In the genomic region with DNA sequence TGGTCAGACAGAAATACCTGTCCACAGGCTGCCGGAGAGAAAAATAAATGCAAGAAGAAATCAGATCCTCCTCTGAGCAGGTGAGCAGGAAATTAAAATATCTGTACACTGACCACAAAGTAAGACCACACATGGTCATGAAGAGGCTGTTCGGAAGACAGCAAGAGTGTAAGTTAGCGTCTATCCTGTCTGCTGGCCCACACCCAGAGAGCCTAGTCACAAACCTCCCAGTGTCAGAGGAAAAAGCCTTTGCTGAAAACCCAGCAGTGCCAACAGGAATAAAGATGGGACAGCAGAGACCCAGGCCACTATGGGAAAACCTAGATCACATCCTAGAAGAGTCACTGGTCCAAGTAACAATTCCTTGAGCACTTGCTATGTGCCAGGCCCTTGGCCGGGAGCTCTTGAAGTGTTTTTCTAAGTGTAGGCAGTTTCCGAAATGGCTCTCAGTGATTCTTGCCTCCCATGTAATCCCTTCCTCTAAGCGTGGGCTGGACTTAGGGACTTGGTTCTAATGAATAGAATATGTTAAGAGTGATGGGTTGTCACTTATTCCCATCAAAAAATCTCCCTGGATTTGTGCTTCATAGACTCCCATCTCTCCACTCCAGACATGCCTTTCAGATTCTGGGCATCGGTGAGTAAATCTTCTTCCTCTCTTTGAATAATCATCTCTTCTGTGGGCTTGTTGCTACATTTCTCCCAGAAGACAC, we compare ENCODE assay signal across 2 cellular contexts.
TF ChIP-seq lines count a peak whose summit lies in the region.

No MANE protein-coding gene starts in this region.

TF ChIP-seq in GM23338, 12 proteins besides CTCF, POLR2A, EP300 and RAD21 (continues in another document):
- TF ChIP-seq, protein P1, sequence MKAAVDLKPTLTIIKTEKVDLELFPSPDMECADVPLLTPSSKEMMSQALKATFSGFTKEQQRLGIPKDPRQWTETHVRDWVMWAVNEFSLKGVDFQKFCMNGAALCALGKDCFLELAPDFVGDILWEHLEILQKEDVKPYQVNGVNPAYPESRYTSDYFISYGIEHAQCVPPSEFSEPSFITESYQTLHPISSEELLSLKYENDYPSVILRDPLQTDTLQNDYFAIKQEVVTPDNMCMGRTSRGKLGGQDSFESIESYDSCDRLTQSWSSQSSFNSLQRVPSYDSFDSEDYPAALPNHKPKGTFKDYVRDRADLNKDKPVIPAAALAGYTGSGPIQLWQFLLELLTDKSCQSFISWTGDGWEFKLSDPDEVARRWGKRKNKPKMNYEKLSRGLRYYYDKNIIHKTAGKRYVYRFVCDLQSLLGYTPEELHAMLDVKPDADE (IDR thresholded peaks at IDR 0.05), result no peak
- TF ChIP-seq ZNF331 (CRISPR knock-in tag; IDR thresholded peaks at IDR 0.05; ENCODE audit: low read depth) (no peak), STAT1 (IDR thresholded peaks at IDR 0.05; ENCODE audit: unreplicated experiment) (no peak), POLR2AphosphoS5 (IDR thresholded peaks at IDR 0.05; ENCODE audit: low read depth) (no peak), JUNB (IDR thresholded peaks at IDR 0.05; ENCODE audit: unreplicated experiment) (no peak), NANOG (IDR thresholded peaks at IDR 0.05; ENCODE audit: borderline replicate concordance) (no peak), CREB1 (CRISPR knock-in tag; IDR thresholded peaks at IDR 0.05; ENCODE audit: low read depth) (no peak)
- TF ChIP-seq, protein P2, sequence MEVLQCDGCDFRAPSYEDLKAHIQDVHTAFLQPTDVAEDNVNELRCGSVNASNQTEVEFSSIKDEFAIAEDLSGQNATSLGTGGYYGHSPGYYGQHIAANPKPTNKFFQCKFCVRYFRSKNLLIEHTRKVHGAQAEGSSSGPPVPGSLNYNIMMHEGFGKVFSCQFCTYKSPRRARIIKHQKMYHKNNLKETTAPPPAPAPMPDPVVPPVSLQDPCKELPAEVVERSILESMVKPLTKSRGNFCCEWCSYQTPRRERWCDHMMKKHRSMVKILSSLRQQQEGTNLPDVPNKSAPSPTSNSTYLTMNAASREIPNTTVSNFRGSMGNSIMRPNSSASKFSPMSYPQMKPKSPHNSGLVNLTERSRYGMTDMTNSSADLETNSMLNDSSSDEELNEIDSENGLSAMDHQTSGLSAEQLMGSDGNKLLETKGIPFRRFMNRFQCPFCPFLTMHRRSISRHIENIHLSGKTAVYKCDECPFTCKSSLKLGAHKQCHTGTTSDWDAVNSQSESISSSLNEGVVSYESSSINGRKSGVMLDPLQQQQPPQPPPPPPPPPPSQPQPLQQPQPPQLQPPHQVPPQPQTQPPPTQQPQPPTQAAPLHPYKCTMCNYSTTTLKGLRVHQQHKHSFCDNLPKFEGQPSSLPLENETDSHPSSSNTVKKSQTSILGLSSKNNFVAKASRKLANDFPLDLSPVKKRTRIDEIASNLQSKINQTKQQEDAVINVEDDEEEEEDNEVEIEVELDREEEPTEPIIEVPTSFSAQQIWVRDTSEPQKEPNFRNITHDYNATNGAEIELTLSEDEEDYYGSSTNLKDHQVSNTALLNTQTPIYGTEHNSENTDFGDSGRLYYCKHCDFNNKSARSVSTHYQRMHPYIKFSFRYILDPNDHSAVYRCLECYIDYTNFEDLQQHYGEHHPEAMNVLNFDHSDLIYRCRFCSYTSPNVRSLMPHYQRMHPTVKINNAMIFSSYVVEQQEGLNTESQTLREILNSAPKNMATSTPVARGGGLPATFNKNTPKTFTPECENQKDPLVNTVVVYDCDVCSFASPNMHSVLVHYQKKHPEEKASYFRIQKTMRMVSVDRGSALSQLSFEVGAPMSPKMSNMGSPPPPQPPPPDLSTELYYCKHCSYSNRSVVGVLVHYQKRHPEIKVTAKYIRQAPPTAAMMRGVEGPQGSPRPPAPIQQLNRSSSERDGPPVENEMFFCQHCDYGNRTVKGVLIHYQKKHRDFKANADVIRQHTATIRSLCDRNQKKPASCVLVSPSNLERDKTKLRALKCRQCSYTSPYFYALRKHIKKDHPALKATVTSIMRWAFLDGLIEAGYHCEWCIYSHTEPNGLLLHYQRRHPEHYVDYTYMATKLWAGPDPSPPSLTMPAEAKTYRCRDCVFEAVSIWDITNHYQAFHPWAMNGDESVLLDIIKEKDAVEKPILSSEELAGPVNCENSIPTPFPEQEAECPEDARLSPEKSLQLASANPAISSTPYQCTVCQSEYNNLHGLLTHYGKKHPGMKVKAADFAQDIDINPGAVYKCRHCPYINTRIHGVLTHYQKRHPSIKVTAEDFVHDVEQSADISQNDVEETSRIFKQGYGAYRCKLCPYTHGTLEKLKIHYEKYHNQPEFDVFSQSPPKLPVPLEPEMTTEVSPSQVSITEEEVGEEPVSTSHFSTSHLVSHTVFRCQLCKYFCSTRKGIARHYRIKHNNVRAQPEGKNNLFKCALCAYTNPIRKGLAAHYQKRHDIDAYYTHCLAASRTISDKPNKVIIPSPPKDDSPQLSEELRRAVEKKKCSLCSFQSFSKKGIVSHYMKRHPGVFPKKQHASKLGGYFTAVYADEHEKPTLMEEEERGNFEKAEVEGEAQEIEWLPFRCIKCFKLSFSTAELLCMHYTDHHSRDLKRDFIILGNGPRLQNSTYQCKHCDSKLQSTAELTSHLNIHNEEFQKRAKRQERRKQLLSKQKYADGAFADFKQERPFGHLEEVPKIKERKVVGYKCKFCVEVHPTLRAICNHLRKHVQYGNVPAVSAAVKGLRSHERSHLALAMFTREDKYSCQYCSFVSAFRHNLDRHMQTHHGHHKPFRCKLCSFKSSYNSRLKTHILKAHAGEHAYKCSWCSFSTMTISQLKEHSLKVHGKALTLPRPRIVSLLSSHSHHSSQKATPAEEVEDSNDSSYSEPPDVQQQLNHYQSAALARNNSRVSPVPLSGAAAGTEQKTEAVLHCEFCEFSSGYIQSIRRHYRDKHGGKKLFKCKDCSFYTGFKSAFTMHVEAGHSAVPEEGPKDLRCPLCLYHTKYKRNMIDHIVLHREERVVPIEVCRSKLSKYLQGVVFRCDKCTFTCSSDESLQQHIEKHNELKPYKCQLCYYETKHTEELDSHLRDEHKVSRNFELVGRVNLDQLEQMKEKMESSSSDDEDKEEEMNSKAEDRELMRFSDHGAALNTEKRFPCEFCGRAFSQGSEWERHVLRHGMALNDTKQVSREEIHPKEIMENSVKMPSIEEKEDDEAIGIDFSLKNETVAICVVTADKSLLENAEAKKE (CRISPR knock-in tag; IDR thresholded peaks at IDR 0.05), result no peak

TF ChIP-seq in HEK293T, 16 proteins besides CTCF, POLR2A, EP300 and RAD21:
- TF ChIP-seq SP1 (IDR thresholded peaks at IDR 0.05) (no peak), FOXA1 (IDR thresholded peaks at IDR 0.05) (no peak), L3MBTL2 (conservative IDR thresholded peaks at IDR 0.05) (no peak), SUZ12 (IDR thresholded peaks at IDR 0.05) (no peak), FOXK2 (IDR thresholded peaks at IDR 0.05) (no peak), BHLHE40 (IDR thresholded peaks at IDR 0.05; ENCODE audit: borderline replicate concordance) (no peak), FOXM1 (IDR thresholded peaks at IDR 0.05; ENCODE audit: borderline replicate concordance) (no peak), NFRKB (IDR thresholded peaks at IDR 0.05) (no peak), LEF1 (IDR thresholded peaks at IDR 0.05; ENCODE audit: borderline replicate concordance) (no peak), CTBP1 (IDR thresholded peaks at IDR 0.05; ENCODE audit: borderline replicate concordance) (no peak), ZNF384 (IDR thresholded peaks at IDR 0.05) (no peak)
